8 cellular contexts compared by ENCODE assay signal in the genomic region with DNA sequence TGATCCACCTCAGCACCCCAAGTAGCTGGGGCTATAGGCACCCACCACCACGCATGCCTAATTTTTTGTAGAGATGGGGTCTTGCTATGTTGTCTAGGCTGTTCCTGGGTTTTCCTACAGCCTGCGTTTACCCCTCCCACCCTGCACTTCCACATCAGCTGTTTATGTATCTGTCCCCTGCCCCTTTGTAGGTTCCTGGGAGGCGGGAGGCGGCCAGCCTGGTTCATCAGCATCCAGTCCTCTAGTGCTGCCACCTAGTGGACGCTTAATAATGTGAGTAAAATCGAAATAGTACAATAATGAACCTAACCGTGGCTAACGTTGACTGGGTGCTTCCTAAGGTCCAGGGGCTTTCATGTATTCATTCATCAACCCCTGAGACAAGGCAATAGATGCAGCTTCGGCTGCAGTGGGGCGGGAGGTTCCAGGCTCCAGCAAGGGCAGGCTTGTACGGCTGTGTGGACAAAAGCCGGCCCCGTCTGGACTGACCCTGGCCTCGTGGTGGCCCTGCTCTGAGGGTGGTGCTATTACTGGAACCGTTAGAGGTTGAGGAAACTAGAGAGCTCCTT. TPM values are rescaled to one million over a fixed set of nuclear protein-coding genes. Genes with fewer than 3 reads are reported as not detected.
DNase-seq lines count a peak whose midpoint lies in the region; ATAC-seq, FAIRE-seq and TF ChIP-seq lines count a peak whose summit lies in the region.

No MANE protein-coding gene starts in this region.

- POLR2A ChIA-PET in AG04450 (lab: Yijun Ruan, JAX), result interaction anchor here (0.7 kb wide), 1 partner anchor 9 kb away, joined by 9 read pairs; no protein-coding TSS in a partner anchor

- H3K27ac ChIP-seq in AG04450 (ENCODE audit: low read depth, low read length) (no peak overlapping the region), VCaP (peak overlapping the region; percentile 19; the same call in 1 of the 2 replicates), left lung (no peak overlapping the region)

- CTCF ChIA-PET in AG04450 (lab: Charles Lee), result interaction anchor here (0.6 to 2.5 kb wide), 26 partner anchors 8 to 809 kb away, joined by 3 to 24 read pairs (median 6); a partner anchor contains a TSS

- no peaks in the 10 kb centered on the region for H3K27me3 ChIP-seq in AG04450 (ENCODE audit: control insufficient read depth, insufficient read depth, low read length)
- no peaks in the 10 kb centered on the region for H3K27me3 ChIP-seq in left lung

- H3K9me3 ChIP-seq in AG04450 (ENCODE audit: control insufficient read depth, insufficient read depth, low read length), result peaks cover 3% of the 10 kb centered on the region
- H3K9me3 ChIP-seq in left lung, result no peaks in the 10 kb centered on the region

- FAIRE-seq in GM18507 (lab: Jason Lieb, UNC), result peak; percentile 91

- no peaks in the 10 kb centered on the region for H3K36me3 ChIP-seq in left lung

- H3K4me3 ChIP-seq in AG04450 (ENCODE audit: low read depth, low read length), result no peak overlapping the region
- H3K4me3 ChIP-seq in left lung, result no peak overlapping the region

- DNase-seq in AG04450 (ENCODE audit: low read depth, low spot score) (peak; percentile 42), GM18507 (ENCODE audit: extremely low spot score, insufficient read length, low read depth) (peak; percentile 50), NCI-H2227 (lab: John Stamatoyannopoulos, UW; ENCODE audit: unreplicated experiment) (peak; percentile 65), cerebellum (ENCODE audit: low spot score) (peak; percentile 33), left lung (no peak), middle frontal gyrus (ENCODE audit: extremely low spot score, low spot score) (no peak)
- peak; percentile 22 to 39 (median 26) for DNase-seq in stimulated activated CD4-positive, alpha-beta T cell treated with anti-CD3 and anti-CD28 coated beads, TNF-alpha, amount 100 ng/mL, for 24 hours (ENCODE audit: low read depth in 3 of 3)

- intact Hi-C loops in left lung (cut with DNase I), result no loop called here

- H3K4me1 ChIP-seq in left lung, result peaks cover 0 to 6% of the 10 kb centered on the region in 2 donors

- TF ChIP-seq CTCF in AG04450 (IDR thresholded peaks at IDR 0.05; ENCODE audit: low read depth, low read length) (peak; percentile 73), VCaP (conservative IDR thresholded peaks at IDR 0.05) (peak; percentile 86), left lung (IDR thresholded peaks at IDR 0.05) (peak; percentile 39 to 71)

- ATAC-seq in left lung, result peak; percentile 83

RNA-seq across cellular contexts. Expression of a gene that starts 1.2 kb away (rescaled TPM):
- 6.5 and 7.0 TPM in 2 replicates for polyA plus RNA-seq in AG04450 (2011; rRNA removed)
- polyA minus RNA-seq in AG04450 (2011; rRNA and poly(A)+ RNA removed), result 5.2 and 6.1 TPM in 2 replicates
- total RNA-seq in cerebellum, result not detected
- total RNA-seq in left lung, result under 1 TPM in 1 of 2 donors, not detected in 1; 0.26 TPM

Comparison
In these comparisons a context has a peak if more than half of its experiments do, and no peak if none do; other contexts are left out.
1. DNase-seq: peak in AG04450 (single experiment), GM18507 (single experiment), NCI-H2227 (single experiment), cerebellum (single experiment) and stimulated activated CD4-positive, alpha-beta T cell treated with anti-CD3 and anti-CD28 coated beads, TNF-alpha, amount 100 ng/mL, for 24 hours (3 of 3); none in left lung (0 of 2) and middle frontal gyrus (single experiment).
2. Peak in every context shown above with its lines, with median percentiles within 50 percentile points of each other: CTCF ChIP-seq.